18 cellular contexts compared by ENCODE assay signal in genomic region chr7:6655636-6656385, GRCh38. TPM values are rescaled to one million over a fixed set of nuclear protein-coding genes. Genes with fewer than 3 reads are reported as not detected.
DNase-seq lines count a peak whose midpoint lies in the region; ATAC-seq, FAIRE-seq and TF ChIP-seq lines count a peak whose summit lies in the region.
"Had no signal": no experiment of that assay in that cellular context is flagged by ENCODE, and none has a peak within 500 bp of the region (broad histone marks: within the 10 kb centered on the region; RNA-seq: fewer than 3 reads in every experiment).

No MANE protein-coding gene starts in this region.

- intact Hi-C loops in CD14-positive monocyte (cut with micrococcal nuclease): no loop called here
- intact Hi-C loops in GM12878 (cut with micrococcal nuclease; ENCODE audit: unreplicated experiment): no loop called here
- intact Hi-C loops in CD4-positive, alpha-beta memory T cell (cut with micrococcal nuclease): no loop called here
- intact Hi-C loops in activated CD4-positive, alpha-beta T cell treated with anti-CD3 and anti-CD28 coated beads, Interleukin-2, amount 10 ng/mL, durations not matched to agents 24 days and 14 days (cut with micrococcal nuclease): no loop called here

- TF ChIP-seq POLR2A in GM12878 (IDR thresholded peaks at IDR 0.05; ENCODE audit: low read depth, low read length): 0 out of 2 replicates have a peak, but pooled peaks have one; percentile 27

- no TSS peak for BruUV-seq in GM12878 (replicated peaks; lab: Mats Ljungman, UMichigan)

- CTCF ChIA-PET in GM10248 (lab: Yijun Ruan, JAX): no interaction called here
- CTCF ChIA-PET in GM12878 (lab: Yijun Ruan, JAX): no interaction called here
- CTCF ChIA-PET in CD4-positive, alpha-beta memory T cell (lab: Charles Lee; ENCODE audit: partially characterized antibody): no interaction called here

- H3K4me1 Mint-ChIP-seq in CD14-positive monocyte: peaks cover 3% of the 10 kb centered on the region
- peaks cover 0 to 6% (median under 1%) of the 10 kb centered on the region in 4 donors for H3K4me1 Mint-ChIP-seq in CD4-positive, alpha-beta memory T cell
- H3K4me1 Mint-ChIP-seq in activated CD4-positive, alpha-beta T cell treated with anti-CD3 and anti-CD28 coated beads, Interleukin-2, amount 10 ng/mL, durations not matched to agents 24 days and 14 days: no peaks in the 10 kb centered on the region

- no peak overlapping the region for H3K4me3 ChIP-seq in GM12878
- no peak overlapping the region for H3K4me3 ChIP-seq in CD4-positive, alpha-beta memory T cell (ENCODE audit: low read length in 2 of 2)
- H3K4me3 ChIP-seq: GM23248, SJSA1 had no signal

- no peak overlapping the region for H3K9ac ChIP-seq in GM12878 (ENCODE audit: control insufficient read depth, insufficient read depth, low read length)
- H3K9ac ChIP-seq: GM23248 had no signal

- no peak overlapping the region for H2AFZ ChIP-seq in GM12878 (ENCODE audit: control insufficient read depth, low read depth, low read length)
- H2AFZ ChIP-seq: GM23248 had no signal

- H3K4me3 Mint-ChIP-seq in CD14-positive monocyte: no peak overlapping the region
- H3K4me3 Mint-ChIP-seq in CD4-positive, alpha-beta memory T cell: no peak overlapping the region
- no peak overlapping the region for H3K4me3 Mint-ChIP-seq in activated CD4-positive, alpha-beta T cell treated with anti-CD3 and anti-CD28 coated beads, Interleukin-2, amount 10 ng/mL, durations not matched to agents 24 days and 14 days
- H3K4me3 Mint-ChIP-seq: HFFc6 had no signal

- RAD21 ChIA-PET in GM12878 (lab: Charles Lee; ENCODE audit: unreplicated experiment): no interaction called here

- H3K27me3 Mint-ChIP-seq in CD14-positive monocyte (ENCODE audit: low read depth in 3 of 3): peaks cover 5 to 20% (median 7%) of the 10 kb centered on the region in 3 donors
- no peaks in the 10 kb centered on the region for H3K27me3 Mint-ChIP-seq in CD4-positive, alpha-beta memory T cell
- no peaks in the 10 kb centered on the region for H3K27me3 Mint-ChIP-seq in activated CD4-positive, alpha-beta T cell treated with anti-CD3 and anti-CD28 coated beads, Interleukin-2, amount 10 ng/mL, durations not matched to agents 24 days and 14 days

- H3K36me3 Mint-ChIP-seq in CD14-positive monocyte: peaks cover 25 to 32% of the 10 kb centered on the region in 2 donors
- H3K36me3 Mint-ChIP-seq in CD4-positive, alpha-beta memory T cell: peaks cover 15 to 23% of the 10 kb centered on the region in 2 donors
- H3K36me3 Mint-ChIP-seq in activated CD4-positive, alpha-beta T cell treated with anti-CD3 and anti-CD28 coated beads, Interleukin-2, amount 10 ng/mL, durations not matched to agents 24 days and 14 days (ENCODE audit: low read depth): peaks cover 36% of the 10 kb centered on the region

- ATAC-seq in GM12878: no peak
- ATAC-seq in GM21717 (IDR thresholded peaks at IDR 0.05; ENCODE audit: unreplicated experiment): no peak

- in situ Hi-C loops in GM12878 (cut with MboI): no loop called here

- H3K9me3 ChIP-seq in GM12878 (replicated peaks; ENCODE audit: control insufficient read depth, insufficient read depth, low read length): peaks cover 7% of the 10 kb centered on the region; the same call in 2 of the 3 replicates
- no peaks in the 10 kb centered on the region for H3K9me3 ChIP-seq in CD4-positive, alpha-beta memory T cell (ENCODE audit: control insufficient read depth in 1 of 2, low read length in 2 of 2)

- FAIRE-seq in GM12878 (lab: Jason Lieb, UNC): no peak
- FAIRE-seq: GM12892, GM19239 had no signal

- no peak for TF ChIP-seq EP300 in GM12878 (IDR thresholded peaks at IDR 0.05; ENCODE audit: borderline replicate concordance in 1 of 2, control insufficient read depth in 1 of 2, low read depth in 2 of 2, low read length in 2 of 2)

- peaks cover 18 to 29% (median 26%) of the 10 kb centered on the region in 7 donors for H3K9me3 Mint-ChIP-seq in CD14-positive monocyte
- peaks cover 0 to 8% (median 2%) of the 10 kb centered on the region in 8 donors for H3K9me3 Mint-ChIP-seq in CD4-positive, alpha-beta memory T cell
- H3K9me3 Mint-ChIP-seq in activated CD4-positive, alpha-beta T cell treated with anti-CD3 and anti-CD28 coated beads, Interleukin-2, amount 10 ng/mL, durations not matched to agents 24 days and 14 days: peaks cover 6% of the 10 kb centered on the region

- POLR2A ChIA-PET in GM10248 (lab: Yijun Ruan, JAX) (no interaction called here), GM12878 (lab: Charles Lee) (no interaction called here)
- POLR2A ChIA-PET in CD4-positive, alpha-beta memory T cell (lab: Charles Lee; ENCODE audit: partially characterized antibody): no interaction called here

- TF ChIP-seq CTCF in CD14-positive monocyte (IDR thresholded peaks at IDR 0.05) (no peak), GM10248 (IDR thresholded peaks at IDR 0.05; ENCODE audit: control extremely low read depth, extremely low read depth, low read depth, missing control alignments) (no peak), GM12878 (IDR thresholded peaks at IDR 0.05 in 2 of 3, conservative IDR thresholded peaks at IDR 0.05 in 1 of 3; ENCODE audit: control insufficient read depth in 2 of 3, extremely low read depth in 1 of 3, insufficient read depth in 1 of 3, low read depth in 3 of 3, low read length in 3 of 3) (no peak)

- H3K4me1 ChIP-seq in GM12878 (ENCODE audit: control insufficient read depth, insufficient read depth, low read length): no peaks in the 10 kb centered on the region
- no peaks in the 10 kb centered on the region for H3K4me1 ChIP-seq in CD4-positive, alpha-beta memory T cell (ENCODE audit: insufficient read depth, low read length)
- H3K4me1 ChIP-seq: SJSA1 had no signal

- no peak for TF ChIP-seq RAD21 in GM12878 (IDR thresholded peaks at IDR 0.05; ENCODE audit: insufficient read depth, low read depth, low read length)

- H3K27ac Mint-ChIP-seq in CD14-positive monocyte: no peak overlapping the region
- H3K27ac Mint-ChIP-seq in CD4-positive, alpha-beta memory T cell: no peak overlapping the region
- H3K27ac Mint-ChIP-seq in activated CD4-positive, alpha-beta T cell treated with anti-CD3 and anti-CD28 coated beads, Interleukin-2, amount 10 ng/mL, durations not matched to agents 24 days and 14 days: no peak overlapping the region
- H3K27ac Mint-ChIP-seq: HFFc6 had no signal

- H4K20me1 ChIP-seq in GM12878 (ENCODE audit: control insufficient read depth, insufficient read depth): no peaks in the 10 kb centered on the region

- SMC1A ChIA-PET in GM12878 (lab: Charles Lee; ENCODE audit: uncharacterized antibody, unreplicated experiment): no interaction called here

- no peaks in the 10 kb centered on the region for H3K79me2 ChIP-seq in GM12878 (ENCODE audit: control insufficient read depth, insufficient read depth, low read length)

- WGBS in GM12878 (ENCODE audit: insufficient coverage, insufficient replicate concordance, low lambda C conversion rate, missing lambda C conversion rate): 95% methylated on average over 16 of the region's 17 CpGs

- H3K4me2 ChIP-seq in GM12878 (ENCODE audit: control insufficient read depth, insufficient read depth): no peak overlapping the region

- DNase-seq in CD14-positive monocyte (ENCODE audit: low spot score): peak; percentile 38
- DNase-seq in GM10248 (ENCODE audit: extremely low spot score): peak; percentile 20
- no peak for DNase-seq in GM12878 (ENCODE audit: low read depth, low spot score)
- peak; percentile 64 for DNase-seq in mesenteric fat pad (ENCODE audit: low spot score)
- DNase-seq in CD4-positive, alpha-beta memory T cell: no peak
- no peak for DNase-seq in activated CD4-positive, alpha-beta T cell treated with anti-CD3 and anti-CD28 coated beads, Interleukin-2, amount 10 ng/mL, durations not matched to agents 24 days and 14 days
- DNase-seq in NCI-H2107 (lab: John Stamatoyannopoulos, UW): no peak
- DNase-seq: DMS53, GM23248, HFFc6, Kasumi-1, NCI-H1105 treated with DMSO at 0.1 percent for 48 hours, NCI-H187, NCI-H510A treated with DMSO at 0.1 percent for 48 hours had no signal

- no peaks in the 10 kb centered on the region for H3K27me3 ChIP-seq in GM12878 (replicated peaks in 1 of 2; ENCODE audit: control insufficient read depth in 2 of 2, insufficient read depth in 2 of 2, low read length in 1 of 2)
- H3K27me3 ChIP-seq in CD4-positive, alpha-beta memory T cell (ENCODE audit: insufficient read depth, low read length): no peaks in the 10 kb centered on the region
- H3K27me3 ChIP-seq: SJSA1 had no signal

- H3K36me3 ChIP-seq in GM12878 (ENCODE audit: control insufficient read depth in 2 of 2, insufficient read depth in 2 of 2, low read length in 1 of 2): peaks cover 6 to 17% of the 10 kb centered on the region in 2 experiments
- H3K36me3 ChIP-seq in CD4-positive, alpha-beta memory T cell (ENCODE audit: insufficient read depth, low read length): peaks cover 8% of the 10 kb centered on the region

- H3K27ac ChIP-seq in GM12878 (ENCODE audit: control insufficient read depth, insufficient read depth): no peak overlapping the region
- no peak overlapping the region for H3K27ac ChIP-seq in CD4-positive, alpha-beta memory T cell (ENCODE audit: low read depth, low read length)
- H3K27ac ChIP-seq: GM23248, SJSA1 had no signal

RNA-seq across cellular contexts. Expression of gene ZNF316, which starts 18.7 kb away (rescaled TPM):
- polyA plus RNA-seq in CD14-positive monocyte (1 to 10 TPM in 1 of 2 donors, under 1 TPM in 1; 0.66 to 1.2 TPM), GM12878 (2011; rRNA removed) (12.5 and 13.8 TPM in 2 replicates), GM12878 (2014; fragmentation: Illumina TruSeq; extraction: Trizol) (6.1 and 9.2 TPM in 2 replicates), GM12878 (2014; fragmentation: Nextera tagmentation; extraction: Ambion mirVana) (under 1 TPM; 0.03 to 0.26 TPM), GM12878 (2014; rRNA removed) (15.1 and 19.3 TPM in 2 replicates), GM12878 (2016; fragmentation: Nextera tagmentation; extraction: Ambion mirVana) (1 to 10 TPM in 1 of 2 experiments, under 1 TPM in 1; 0.30 to 1.1 TPM)
- 42.1 and 54.6 TPM in 2 replicates for total RNA-seq in GM12878 (2013; cell fraction: nucleolus; rRNA removed)
- total RNA-seq in GM12878 (2014; rRNA removed) (10.4 and 12.8 TPM in 2 replicates), GM12878 (2014; rRNA removed; fragmentation: Illumina TruSeq; extraction: Trizol) (4.3 and 5.4 TPM in 2 replicates), GM12878 (2021) (22.7 and 28.9 TPM in 2 replicates), mesenteric fat pad (27.7 TPM)
- 7.2 TPM for polyA plus RNA-seq in GM12878 (2011; ENCODE audit: low read depth)
- 8.4 and 13.7 TPM in 2 replicates for polyA plus RNA-seq in GM12878 (2011; cell fraction: cytosol; rRNA removed)
- polyA plus RNA-seq in GM12878 (2011; cell fraction: nucleus; rRNA removed): 66.9 and 83.1 TPM in 2 replicates
- polyA plus RNA-seq in GM12878 (2012): 21.4 and 26.2 TPM in 2 replicates
- 4.6 and 8.1 TPM in 2 replicates for polyA minus RNA-seq in GM12878 (2011; rRNA and poly(A)+ RNA removed)
- 4.3 and 7.5 TPM in 2 replicates for polyA minus RNA-seq in GM12878 (2011; cell fraction: cytosol; rRNA and poly(A)+ RNA removed)
- polyA minus RNA-seq in GM12878 (2011; cell fraction: nucleus; rRNA and poly(A)+ RNA removed): 8.0 and 12.3 TPM in 2 replicates
- 10 to 100 TPM; 59.4 to 62.0 TPM for total RNA-seq in CD4-positive, alpha-beta memory T cell
- polyA plus RNA-seq in CD4-positive, alpha-beta memory T cell: 1 to 10 TPM in 1 of 2 donors, under 1 TPM in 1; 0.45 to 5.8 TPM
- 28.8 and 29.4 TPM in 2 replicates for total RNA-seq in activated CD4-positive, alpha-beta T cell treated with anti-CD3 and anti-CD28 coated beads, Interleukin-2, amount 10 ng/mL, durations not matched to agents 24 days and 14 days

RNA-seq across cellular contexts. Expression of gene ZNF853, which starts 40.4 kb away (rescaled TPM):
- not detected for polyA plus RNA-seq in CD14-positive monocyte
- total RNA-seq in GM12878 (2013; cell fraction: nucleolus; rRNA removed): 0.61 and 0.73 TPM in 2 replicates
- 0.05 and 0.06 TPM in 2 replicates for total RNA-seq in GM12878 (2014; rRNA removed)
- total RNA-seq in GM12878 (2014; rRNA removed; fragmentation: Illumina TruSeq; extraction: Trizol): 0.04 and 0.05 TPM in 2 replicates
- 0.11 and 0.13 TPM in 2 replicates for total RNA-seq in GM12878 (2021)
- 0.12 TPM for polyA plus RNA-seq in GM12878 (2011; ENCODE audit: low read depth)
- 0.17 and 0.26 TPM in 2 replicates for polyA plus RNA-seq in GM12878 (2011; rRNA removed)
- polyA plus RNA-seq in GM12878 (2011; cell fraction: cytosol; rRNA removed): 0.25 and 0.33 TPM in 2 replicates
- 0.22 and 0.27 TPM in 2 replicates for polyA plus RNA-seq in GM12878 (2011; cell fraction: nucleus; rRNA removed)
- polyA plus RNA-seq in GM12878 (2012): 0.19 and 0.25 TPM in 2 replicates
- 0.04 and 0.05 TPM in 2 replicates for polyA plus RNA-seq in GM12878 (2014; fragmentation: Illumina TruSeq; extraction: Trizol)
- not detected for polyA plus RNA-seq in GM12878 (2014; fragmentation: Nextera tagmentation; extraction: Ambion mirVana)
- 0.05 TPM in 1 of 2 replicates, not detected in the other for polyA plus RNA-seq in GM12878 (2014; rRNA removed)
- polyA plus RNA-seq in GM12878 (2016; fragmentation: Nextera tagmentation; extraction: Ambion mirVana): under 1 TPM in 1 of 2 experiments, not detected in 1; 0.04 TPM
- polyA minus RNA-seq in GM12878 (2011; rRNA and poly(A)+ RNA removed): 0.29 and 0.46 TPM in 2 replicates
- polyA minus RNA-seq in GM12878 (2011; cell fraction: cytosol; rRNA and poly(A)+ RNA removed): 0.21 and 0.40 TPM in 2 replicates
- 0.12 TPM in 1 of 2 replicates, not detected in the other for polyA minus RNA-seq in GM12878 (2011; cell fraction: nucleus; rRNA and poly(A)+ RNA removed)
- 4.1 TPM for total RNA-seq in mesenteric fat pad
- 1 to 10 TPM; 2.0 to 2.2 TPM for total RNA-seq in CD4-positive, alpha-beta memory T cell
- polyA plus RNA-seq in CD4-positive, alpha-beta memory T cell: 1 to 10 TPM in 1 of 2 donors, under 1 TPM in 1; 0.34 to 1.9 TPM
- total RNA-seq in activated CD4-positive, alpha-beta T cell treated with anti-CD3 and anti-CD28 coated beads, Interleukin-2, amount 10 ng/mL, durations not matched to agents 24 days and 14 days: 0.33 and 0.42 TPM in 2 replicates
- polyA plus RNA-seq: GM23248 had no signal

RNA-seq across cellular contexts. Expression of gene ZNF12, which starts 50.9 kb away (rescaled TPM):
- polyA plus RNA-seq in CD14-positive monocyte (1 to 10 TPM; 5.7 to 8.1 TPM), GM12878 (2011; rRNA removed) (38.1 and 58.1 TPM in 2 replicates), GM12878 (2014; fragmentation: Illumina TruSeq; extraction: Trizol) (17.8 and 18.1 TPM in 2 replicates), GM12878 (2014; fragmentation: Nextera tagmentation; extraction: Ambion mirVana) (1 to 10 TPM; 6.7 to 7.2 TPM), GM12878 (2014; rRNA removed) (11.4 and 16.2 TPM in 2 replicates), GM12878 (2016; fragmentation: Nextera tagmentation; extraction: Ambion mirVana) (10 to 100 TPM in 1 of 2 experiments, 1 to 10 TPM in 1; 8.7 to 10.1 TPM)
- 85.3 and 92.5 TPM in 2 replicates for total RNA-seq in GM12878 (2013; cell fraction: nucleolus; rRNA removed)
- total RNA-seq in GM12878 (2014; rRNA removed) (17.4 and 18.6 TPM in 2 replicates), GM12878 (2014; rRNA removed; fragmentation: Illumina TruSeq; extraction: Trizol) (17.3 and 19.2 TPM in 2 replicates), GM12878 (2021) (20.4 and 22.6 TPM in 2 replicates), mesenteric fat pad (16.6 TPM)
- polyA plus RNA-seq in GM12878 (2011; ENCODE audit: low read depth): 6.4 TPM
- polyA plus RNA-seq in GM12878 (2011; cell fraction: cytosol; rRNA removed): 11.3 and 12.9 TPM in 2 replicates
- 64.0 and 95.4 TPM in 2 replicates for polyA plus RNA-seq in GM12878 (2011; cell fraction: nucleus; rRNA removed)
- polyA plus RNA-seq in GM12878 (2012): 12.3 and 18.3 TPM in 2 replicates
- 23.6 and 35.8 TPM in 2 replicates for polyA minus RNA-seq in GM12878 (2011; rRNA and poly(A)+ RNA removed)
- polyA minus RNA-seq in GM12878 (2011; cell fraction: cytosol; rRNA and poly(A)+ RNA removed): 8.9 and 17.6 TPM in 2 replicates
- polyA minus RNA-seq in GM12878 (2011; cell fraction: nucleus; rRNA and poly(A)+ RNA removed): 20.7 and 20.9 TPM in 2 replicates
- 10 to 100 TPM; 48.0 to 49.6 TPM for total RNA-seq in CD4-positive, alpha-beta memory T cell
- 10 to 100 TPM; 20.4 to 38.9 TPM for polyA plus RNA-seq in CD4-positive, alpha-beta memory T cell
- total RNA-seq in activated CD4-positive, alpha-beta T cell treated with anti-CD3 and anti-CD28 coated beads, Interleukin-2, amount 10 ng/mL, durations not matched to agents 24 days and 14 days: 17.9 and 22.8 TPM in 2 replicates

Comparison
In these comparisons a context has a peak if more than half of its experiments do, and no peak if none do; other contexts are left out.
1. DNase-seq: peak in CD14-positive monocyte (single experiment), GM10248 (single experiment) and mesenteric fat pad (single experiment); none in GM12878 (single experiment), CD4-positive, alpha-beta memory T cell (0 of 5), activated CD4-positive, alpha-beta T cell treated with anti-CD3 and anti-CD28 coated beads, Interleukin-2, amount 10 ng/mL, durations not matched to agents 24 days and 14 days (single experiment) and NCI-H2107 (single experiment).